10 cellular contexts compared by ENCODE assay signal in genomic region chr4:68359508-68359907, GRCh38. TPM values are rescaled to one million over a fixed set of nuclear protein-coding genes. Genes with fewer than 3 reads are reported as not detected.
DNase-seq lines count a peak whose midpoint lies in the region; ATAC-seq, FAIRE-seq and TF ChIP-seq lines count a peak whose summit lies in the region.
"Had no signal": no experiment of that assay in that cellular context is flagged by ENCODE, and none has a peak within 500 bp of the region (broad histone marks: within the 10 kb centered on the region; RNA-seq: fewer than 3 reads in every experiment).

No MANE protein-coding gene starts in this region.

- POLR2A ChIA-PET in Caco-2 (lab: Charles Lee) = no interaction called here

- no peaks in the 10 kb centered on the region; the same call in 1 of the 2 replicates for H3K9me3 ChIP-seq in Caco-2

- TF ChIP-seq CTCF in Caco-2 (IDR thresholded peaks at IDR 0.05; ENCODE audit: insufficient read depth in 1 of 2, low read depth in 1 of 2, low read length in 1 of 2, severe bottlenecking in 1 of 2, unreplicated experiment in 1 of 2) (no peak), GM20000 (IDR thresholded peaks at IDR 0.05; ENCODE audit: extremely low read depth, missing control alignments) (no peak)

- H3K36me3 Mint-ChIP-seq in activated naive CD8-positive, alpha-beta T cell treated with anti-CD3 and anti-CD28 coated beads, Interleukin-2, amount 50 U/mL, for 24 hours (ENCODE audit: low read depth) = no peaks in the 10 kb centered on the region
- H3K36me3 Mint-ChIP-seq in Caco-2 (ENCODE audit: insufficient read depth, unreplicated experiment) = peaks cover 6% of the 10 kb centered on the region

- ATAC-seq in GM21381 (IDR thresholded peaks at IDR 0.05; ENCODE audit: unreplicated experiment) = peak; percentile 88
- peak; percentile 80 for ATAC-seq in HG03135 (IDR thresholded peaks at IDR 0.05; ENCODE audit: unreplicated experiment)
- ATAC-seq in activated naive CD8-positive, alpha-beta T cell treated with anti-CD3 and anti-CD28 coated beads, Interleukin-2, amount 50 U/mL, for 24 hours = peak; percentile 36

- peaks cover 3% of the 10 kb centered on the region for H3K9me3 Mint-ChIP-seq in activated naive CD8-positive, alpha-beta T cell treated with anti-CD3 and anti-CD28 coated beads, Interleukin-2, amount 50 U/mL, for 24 hours
- peaks cover 23% of the 10 kb centered on the region for H3K9me3 Mint-ChIP-seq in Caco-2 (ENCODE audit: unreplicated experiment)

- intact Hi-C loops in Caco-2 (cut with micrococcal nuclease; ENCODE audit: unreplicated experiment) = no loop called here

- no peaks in the 10 kb centered on the region; the same call in 1 of the 2 replicates for H3K36me3 ChIP-seq in Caco-2 (ENCODE audit: control insufficient read depth, insufficient read depth, low read length)

- H3K4me3 ChIP-seq in Caco-2 (ENCODE audit: low read depth, low read length) = no peak overlapping the region

- H3K27ac Mint-ChIP-seq in activated naive CD8-positive, alpha-beta T cell treated with anti-CD3 and anti-CD28 coated beads, Interleukin-2, amount 50 U/mL, for 24 hours = no peak overlapping the region
- no peak overlapping the region for H3K27ac Mint-ChIP-seq in Caco-2 (ENCODE audit: unreplicated experiment)

- H3K4me1 Mint-ChIP-seq in activated naive CD8-positive, alpha-beta T cell treated with anti-CD3 and anti-CD28 coated beads, Interleukin-2, amount 50 U/mL, for 24 hours = peaks cover 5% of the 10 kb centered on the region
- peaks cover 6% of the 10 kb centered on the region for H3K4me1 Mint-ChIP-seq in Caco-2 (ENCODE audit: low read depth, unreplicated experiment)

- no peaks in the 10 kb centered on the region for H3K27me3 ChIP-seq in Caco-2 (replicated peaks; ENCODE audit: control insufficient read depth, insufficient read depth, low read length)

- peak; percentile 70 for FAIRE-seq in GM18507 (lab: Jason Lieb, UNC)

- peaks cover 20% of the 10 kb centered on the region for H3K4me1 ChIP-seq in Caco-2

- BruUV-seq in Caco-2 (replicated peaks; lab: Mats Ljungman, UMichigan) = no TSS peak

- peaks cover 8% of the 10 kb centered on the region for H3K27me3 Mint-ChIP-seq in activated naive CD8-positive, alpha-beta T cell treated with anti-CD3 and anti-CD28 coated beads, Interleukin-2, amount 50 U/mL, for 24 hours
- no peaks in the 10 kb centered on the region for H3K27me3 Mint-ChIP-seq in Caco-2 (ENCODE audit: insufficient read depth, unreplicated experiment)

- H3K4me3 Mint-ChIP-seq in activated naive CD8-positive, alpha-beta T cell treated with anti-CD3 and anti-CD28 coated beads, Interleukin-2, amount 50 U/mL, for 24 hours = no peak overlapping the region
- no peak overlapping the region for H3K4me3 Mint-ChIP-seq in Caco-2 (ENCODE audit: unreplicated experiment)

- CTCF ChIA-PET in Caco-2 (lab: Charles Lee) = no interaction called here

- no peak for DNase-seq in GM18507 (ENCODE audit: extremely low spot score, insufficient read length, low read depth)
- DNase-seq in activated naive CD8-positive, alpha-beta T cell treated with anti-CD3 and anti-CD28 coated beads, Interleukin-2, amount 50 U/mL, for 24 hours = no peak
- DNase-seq in stimulated activated CD4-positive, alpha-beta T cell treated with anti-CD3 and anti-CD28 coated beads, Interleukin-4, amount 100 ng/mL, for 4 hours = no peak
- DNase-seq in Caco-2 = no peak
- no peak for DNase-seq in GM20000 (ENCODE audit: low spot score)
- DNase-seq in activated CD4-positive, alpha-beta T cell treated with anti-CD3 and anti-CD28 coated beads for 48 hours = no peak
- DNase-seq: EL, SIG-M5 had no signal

RNA-seq across cellular contexts. Expression of gene YTHDC1, which starts 9.6 kb away (rescaled TPM):
- 101 and 109 TPM in 2 replicates for total RNA-seq in Caco-2 (2022)

Comparison
In these comparisons a context has a peak if more than half of its experiments do, and no peak if none do; other contexts are left out.
1. ATAC-seq: peak in every context shown above with its lines; median percentile 88 in GM21381; 80 in HG03135; 36 in activated naive CD8-positive, alpha-beta T cell treated with anti-CD3 and anti-CD28 coated beads, Interleukin-2, amount 50 U/mL, for 24 hours.